Comparison of ENCODE assay signal across 11 cellular contexts in genomic region chr6:98824163-98824906, GRCh38. TPM values are rescaled to one million over a fixed set of nuclear protein-coding genes. Genes with fewer than 3 reads are reported as not detected.
DNase-seq lines count a peak whose midpoint lies in the region; ATAC-seq lines count a peak whose summit lies in the region.
"Had no signal": no experiment of that assay in that cellular context is flagged by ENCODE, and none has a peak within 500 bp of the region (broad histone marks: within the 10 kb centered on the region; RNA-seq: fewer than 3 reads in every experiment).

No MANE protein-coding gene starts in this region.

- H3K4me3 ChIP-seq in iPS-20b (ENCODE audit: low read length) (peak overlapping the region; percentile 78), skeletal muscle satellite cell (ENCODE audit: low read length) (peak overlapping the region; percentile 43)

- H3K9ac ChIP-seq in iPS-20b (ENCODE audit: low read depth, low read length), result peak overlapping the region; percentile 19; the same call in 1 of the 2 replicates
- H3K9ac ChIP-seq in skeletal muscle satellite cell (ENCODE audit: low read depth, low read length), result no peak overlapping the region

- peaks cover 14% of the 10 kb centered on the region for H3K4me1 Mint-ChIP-seq in activated CD8-positive, alpha-beta memory T cell treated with anti-CD3 and anti-CD28 coated beads, Interleukin-2, amount 10 ng/mL, durations not matched to agents 7 days and 5 days

- H3K27me3 ChIP-seq in iPS-20b (ENCODE audit: insufficient read depth, low read length), result peaks cover 87% of the 10 kb centered on the region
- peaks cover 86% of the 10 kb centered on the region for H3K27me3 ChIP-seq in skeletal muscle satellite cell (ENCODE audit: control insufficient read depth, insufficient read depth, low read length)

- CTCF ChIA-PET in activated CD8-positive, alpha-beta memory T cell treated with anti-CD3 and anti-CD28 coated beads, Interleukin-2, amount 10 ng/mL, durations not matched to agents 7 days and 5 days (lab: Charles Lee), result no interaction called here

- H3K27ac ChIP-seq in iPS-20b (ENCODE audit: low read length), result no peak overlapping the region
- H3K27ac ChIP-seq: skin epidermis had no signal

- DNase-seq in NCI-H524 (lab: John Stamatoyannopoulos, UW) (peak; percentile 54 to 59), NCI-H524 treated with DMSO at 0.1 percent for 48 hours (lab: John Stamatoyannopoulos, UW) (no peak), NOMO-1 treated with DMSO at 0.1 percent for 48 hours (lab: John Stamatoyannopoulos, UW; ENCODE audit: unreplicated experiment) (no peak)
- no peak for DNase-seq in activated CD8-positive, alpha-beta memory T cell treated with anti-CD3 and anti-CD28 coated beads, Interleukin-2, amount 10 ng/mL, durations not matched to agents 7 days and 5 days
- DNase-seq: ACHN; activated CD4-positive, alpha-beta T cell treated with anti-CD3 and anti-CD28 coated beads, Interleukin-2, amount 50 U/mL, for 48 hours had no signal

- peaks cover 90% of the 10 kb centered on the region for H3K27me3 Mint-ChIP-seq in activated CD8-positive, alpha-beta memory T cell treated with anti-CD3 and anti-CD28 coated beads, Interleukin-2, amount 10 ng/mL, durations not matched to agents 7 days and 5 days

- H3K9me3 ChIP-seq in iPS-20b (ENCODE audit: insufficient read depth, low read depth, low read length) (no peaks in the 10 kb centered on the region), skeletal muscle satellite cell (replicated peaks; ENCODE audit: low read length) (no peaks in the 10 kb centered on the region)

- H3K27ac Mint-ChIP-seq in activated CD8-positive, alpha-beta memory T cell treated with anti-CD3 and anti-CD28 coated beads, Interleukin-2, amount 10 ng/mL, durations not matched to agents 7 days and 5 days, result peak overlapping the region; percentile 5

- H3K36me3 ChIP-seq in iPS-20b (ENCODE audit: insufficient read depth, low read depth, low read length) (no peaks in the 10 kb centered on the region), skeletal muscle satellite cell (ENCODE audit: insufficient read depth, low read length) (no peaks in the 10 kb centered on the region)

- no peaks in the 10 kb centered on the region for H3K9me3 Mint-ChIP-seq in activated CD8-positive, alpha-beta memory T cell treated with anti-CD3 and anti-CD28 coated beads, Interleukin-2, amount 10 ng/mL, durations not matched to agents 7 days and 5 days (ENCODE audit: low read depth)

- H3K4me1 ChIP-seq in iPS-20b (ENCODE audit: insufficient read depth, low read length) (peaks cover 11% of the 10 kb centered on the region; the same call in 1 of the 2 replicates), skeletal muscle satellite cell (ENCODE audit: control insufficient read depth, insufficient read depth, low read length) (peaks cover 15% of the 10 kb centered on the region)

- no peak for ATAC-seq in activated CD8-positive, alpha-beta memory T cell treated with anti-CD3 and anti-CD28 coated beads, Interleukin-2, amount 10 ng/mL, durations not matched to agents 7 days and 5 days
- ATAC-seq in GM18511 (IDR thresholded peaks at IDR 0.05; ENCODE audit: unreplicated experiment), result no peak
- ATAC-seq in HG03520 (IDR thresholded peaks at IDR 0.05; ENCODE audit: unreplicated experiment), result no peak

- peaks cover 2% of the 10 kb centered on the region for H3K36me3 Mint-ChIP-seq in activated CD8-positive, alpha-beta memory T cell treated with anti-CD3 and anti-CD28 coated beads, Interleukin-2, amount 10 ng/mL, durations not matched to agents 7 days and 5 days

- H3K4me2 ChIP-seq in skeletal muscle satellite cell (ENCODE audit: low read length), result peak overlapping the region; percentile 54

- H3K4me3 Mint-ChIP-seq in activated CD8-positive, alpha-beta memory T cell treated with anti-CD3 and anti-CD28 coated beads, Interleukin-2, amount 10 ng/mL, durations not matched to agents 7 days and 5 days, result peak overlapping the region; percentile 60

RNA-seq across cellular contexts. Expression of gene POU3F2, which starts 10.0 kb away (rescaled TPM):
- total RNA-seq in activated CD8-positive, alpha-beta memory T cell treated with anti-CD3 and anti-CD28 coated beads, Interleukin-2, amount 10 ng/mL, durations not matched to agents 7 days and 5 days, result not detected
- under 0.01 TPM in 1 of 2 replicates, not detected in the other for total RNA-seq in skeletal muscle satellite cell (2012; rRNA removed)

Comparison
In these comparisons a context has a peak if more than half of its experiments do, and no peak if none do; other contexts are left out.
1. DNase-seq: peak in NCI-H524 (2 of 2); none in NCI-H524 treated with DMSO at 0.1 percent for 48 hours (single experiment), activated CD8-positive, alpha-beta memory T cell treated with anti-CD3 and anti-CD28 coated beads, Interleukin-2, amount 10 ng/mL, durations not matched to agents 7 days and 5 days (single experiment) and NOMO-1 treated with DMSO at 0.1 percent for 48 hours (single experiment).